8 cellular contexts compared by ENCODE assay signal in the genomic region with DNA sequence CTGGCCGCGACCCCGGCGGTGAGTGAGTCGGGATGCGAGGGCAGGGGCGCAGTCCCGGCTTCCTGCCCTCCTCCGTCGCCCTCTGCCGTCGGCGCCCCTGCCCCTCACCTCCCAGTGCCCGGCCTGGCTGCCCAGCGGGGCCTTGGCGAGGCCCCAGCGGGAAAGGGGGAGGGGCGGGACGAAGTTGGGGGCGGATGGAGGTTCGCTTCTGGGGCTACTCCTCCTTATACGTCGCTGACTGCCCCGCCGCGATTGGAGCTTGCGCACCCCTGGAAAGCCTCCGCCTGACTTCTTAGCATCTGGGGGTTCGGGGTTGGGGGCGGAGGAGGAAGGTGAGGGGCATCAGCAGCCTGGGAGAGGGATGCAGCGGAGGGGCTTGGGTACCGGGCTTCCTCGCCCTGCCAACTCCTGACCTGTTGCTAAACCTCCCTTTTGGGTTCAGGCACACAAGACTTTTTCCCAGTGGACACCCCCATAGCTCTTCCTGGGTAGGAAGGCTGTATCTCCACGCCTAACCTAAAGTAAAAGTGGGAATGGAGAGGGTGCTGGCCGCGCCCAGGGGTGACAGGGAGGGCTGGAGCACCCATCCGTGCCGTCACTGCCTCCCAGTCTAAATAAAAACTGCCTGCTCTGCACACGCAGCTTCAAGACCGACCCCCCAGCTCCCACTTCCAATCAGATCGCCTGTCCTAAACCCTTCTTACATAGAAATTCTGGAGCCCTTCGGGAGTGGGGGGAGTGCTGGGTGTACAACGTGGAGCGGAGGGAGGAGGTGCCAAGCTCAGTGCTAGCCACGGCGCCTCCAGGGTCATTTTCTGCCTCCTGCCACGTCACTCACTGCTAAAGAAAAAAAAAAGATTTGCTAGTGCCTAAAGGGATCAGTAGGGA. TPM values are rescaled to one million over a fixed set of nuclear protein-coding genes. Genes with fewer than 3 reads are reported as not detected.
DNase-seq lines count a peak whose midpoint lies in the region; ATAC-seq and TF ChIP-seq lines count a peak whose summit lies in the region.

No MANE protein-coding gene starts in this region.

- no peaks in the 10 kb centered on the region for H3K9me3 ChIP-seq in gastroesophageal sphincter
- H3K9me3 ChIP-seq in neutrophil: no peaks in the 10 kb centered on the region

- peaks cover 0 to 47% (median 9%) of the 10 kb centered on the region in 3 donors for H3K4me1 ChIP-seq in gastroesophageal sphincter
- H3K4me1 ChIP-seq in neutrophil (ENCODE audit: control insufficient read depth in 1 of 2, insufficient read depth in 1 of 2, low read depth in 1 of 2, low read length in 1 of 2): peaks cover 17% of the 10 kb centered on the region in 2 experiments

- H3K27ac Mint-ChIP-seq in activated naive CD4-positive, alpha-beta T cell treated with anti-CD3 and anti-CD28 coated beads for 36 hours: peak overlapping the region; percentile 91

- DNase-seq in D341Med (ENCODE audit: low spot score) (peak; percentile 73), HuH-7.5 (ENCODE audit: low spot score) (peak; percentile 61), SHP77 (lab: John Stamatoyannopoulos, UW) (peak; percentile 69 to 73)
- peak; percentile 63 for DNase-seq in activated naive CD4-positive, alpha-beta T cell treated with anti-CD3 and anti-CD28 coated beads for 36 hours

- H3K27ac ChIP-seq in gastroesophageal sphincter (peak overlapping the region; percentile 91 to 99 (median 98)), neutrophil (no peak overlapping the region), temporal lobe (ENCODE audit: low read depth, low read length) (peak overlapping the region; percentile 23)

- no peaks in the 10 kb centered on the region for H3K27me3 ChIP-seq in gastroesophageal sphincter
- peaks cover 66% of the 10 kb centered on the region for H3K27me3 ChIP-seq in neutrophil

- H3K36me3 Mint-ChIP-seq in activated naive CD4-positive, alpha-beta T cell treated with anti-CD3 and anti-CD28 coated beads for 36 hours (ENCODE audit: low read depth): peaks cover 2% of the 10 kb centered on the region

- H3K4me1 Mint-ChIP-seq in activated naive CD4-positive, alpha-beta T cell treated with anti-CD3 and anti-CD28 coated beads for 36 hours (ENCODE audit: low read depth): peaks cover 18% of the 10 kb centered on the region

- no peaks in the 10 kb centered on the region for H3K9me3 Mint-ChIP-seq in activated naive CD4-positive, alpha-beta T cell treated with anti-CD3 and anti-CD28 coated beads for 36 hours

- H3K36me3 ChIP-seq in gastroesophageal sphincter (peaks cover 0 to 4% of the 10 kb centered on the region in 2 donors), neutrophil (no peaks in the 10 kb centered on the region)

- intact Hi-C loops in activated naive CD4-positive, alpha-beta T cell treated with anti-CD3 and anti-CD28 coated beads for 36 hours (cut with micrococcal nuclease): loop anchor here (1.0 to 5.0 kb wide), 6 partner anchors 137 to 709 kb away; partner anchors contain the start of genes CKAP4, CRY1, RIC8B and TCP11L2

- ATAC-seq in GM21390 (IDR thresholded peaks at IDR 0.05; ENCODE audit: unreplicated experiment): peak; percentile 34
- peak; percentile 59 for ATAC-seq in gastroesophageal sphincter

- TF ChIP-seq CTCF in gastroesophageal sphincter (IDR thresholded peaks at IDR 0.05) (peak in 3 of 4 experiments; percentile 26 to 43 (median 33)), neutrophil (IDR thresholded peaks at IDR 0.05) (no peak)

- no peaks in the 10 kb centered on the region for H3K27me3 Mint-ChIP-seq in activated naive CD4-positive, alpha-beta T cell treated with anti-CD3 and anti-CD28 coated beads for 36 hours (ENCODE audit: low read depth)

- CTCF ChIA-PET in activated naive CD4-positive, alpha-beta T cell treated with anti-CD3 and anti-CD28 coated beads for 36 hours (lab: Charles Lee): interaction anchor here (0.9 to 1.3 kb wide), 3 partner anchors 13 to 196 kb away, joined by 3 read pairs; no protein-coding TSS in a partner anchor

- peak overlapping the region; percentile 99 for H3K4me3 Mint-ChIP-seq in activated naive CD4-positive, alpha-beta T cell treated with anti-CD3 and anti-CD28 coated beads for 36 hours

- TF ChIP-seq POLR2A in gastroesophageal sphincter (IDR thresholded peaks at IDR 0.05): peak; percentile 34 to 46

- H3K4me3 ChIP-seq in gastroesophageal sphincter (peak overlapping the region; percentile 82 to 90), neutrophil (ENCODE audit: low read depth in 1 of 2, low read length in 1 of 2) (peak overlapping the region; percentile 61 to 75)

- no peak for TF ChIP-seq EP300 in gastroesophageal sphincter (IDR thresholded peaks at IDR 0.05)

- WGBS in gastroesophageal sphincter (ENCODE audit: low coverage in 1 of 2), 2 donors: 0% methylated on average over 1 to 14 of the region's 47 CpGs

RNA-seq across cellular contexts. Expression of gene TMEM263, which starts 0.6 kb away (rescaled TPM):
- 10 to 100 TPM; 29.1 to 30.4 TPM for total RNA-seq in activated naive CD4-positive, alpha-beta T cell treated with anti-CD3 and anti-CD28 coated beads for 36 hours
- total RNA-seq in gastroesophageal sphincter: 10 to 100 TPM; 36.1 to 48.1 (median 42.0) TPM
- total RNA-seq in temporal lobe: 26.1 TPM

RNA-seq across cellular contexts. Expression of gene MTERF2, which starts 30.7 kb away (rescaled TPM):
- total RNA-seq in activated naive CD4-positive, alpha-beta T cell treated with anti-CD3 and anti-CD28 coated beads for 36 hours: 1 to 10 TPM; 5.2 to 6.5 TPM
- 10 to 100 TPM; 22.5 to 35.0 (median 29.4) TPM for total RNA-seq in gastroesophageal sphincter
- 22.1 TPM for total RNA-seq in temporal lobe
